Comparison of ENCODE assay signal across 22 cellular contexts in genomic region chr19:30070198-30070969, GRCh38.
DNase-seq lines count a peak whose midpoint lies in the region; ATAC-seq and TF ChIP-seq lines count a peak whose summit lies in the region.
"Had no signal": no experiment of that assay in that cellular context is flagged by ENCODE, and none has a peak within 500 bp of the region (broad histone marks: within the 10 kb centered on the region; RNA-seq: fewer than 3 reads in every experiment).

No MANE protein-coding gene starts in this region.

- H3K27ac Mint-ChIP-seq in activated naive CD4-positive, alpha-beta T cell treated with anti-CD3 and anti-CD28 coated beads for 36 hours = no peak overlapping the region
- H3K27ac Mint-ChIP-seq: dendritic cell treated with granulocyte-macrophage colony-stimulating factor and Interleukin-4, amounts not matched to agents 40 ng/mL and 50 ng/mL, for 4 days had no signal

- ATAC-seq in right lobe of liver = no peak
- no peak for ATAC-seq in GM21737 (IDR thresholded peaks at IDR 0.05; ENCODE audit: unreplicated experiment)
- ATAC-seq: HCT116 had no signal

- H3K27ac ChIP-seq in VCaP (peak overlapping the region; percentile 96), right lobe of liver (no peak overlapping the region), sigmoid colon (peak overlapping the region in 2 of 4 donors; percentile 8 to 21)
- H3K27ac ChIP-seq: adrenal gland, epithelial cell of prostate, parathyroid adenoma, tibial artery had no signal

- CTCF ChIA-PET in activated naive CD4-positive, alpha-beta T cell treated with anti-CD3 and anti-CD28 coated beads for 36 hours (lab: Charles Lee) = no interaction called here

- no peaks in the 10 kb centered on the region for H3K9me3 Mint-ChIP-seq in activated naive CD4-positive, alpha-beta T cell treated with anti-CD3 and anti-CD28 coated beads for 36 hours

- TF ChIP-seq POLR2A in right lobe of liver (IDR thresholded peaks at IDR 0.05) = no peak
- no peak for TF ChIP-seq POLR2A in sigmoid colon (IDR thresholded peaks at IDR 0.05)

- 53% methylated on average over 13 of the region's 29 CpGs for WGBS in right lobe of liver (ENCODE audit: insufficient coverage, low coverage, low lambda C conversion rate, missing lambda C conversion rate)
- 59 to 60% methylated on average over 29 of the region's 29 CpGs for WGBS in sigmoid colon, 2 donors

- H3K27me3 ChIP-seq in H7 (ENCODE audit: control insufficient read depth, insufficient read depth, low read length) (no peaks in the 10 kb centered on the region), right lobe of liver (no peaks in the 10 kb centered on the region), sigmoid colon (no peaks in the 10 kb centered on the region)
- H3K27me3 ChIP-seq: adrenal gland had no signal

- no peak overlapping the region for H3K4me3 Mint-ChIP-seq in activated naive CD4-positive, alpha-beta T cell treated with anti-CD3 and anti-CD28 coated beads for 36 hours
- H3K4me3 Mint-ChIP-seq: dendritic cell treated with granulocyte-macrophage colony-stimulating factor and Interleukin-4, amounts not matched to agents 40 ng/mL and 50 ng/mL, for 4 days had no signal

- TF ChIP-seq CTCF in VCaP (conservative IDR thresholded peaks at IDR 0.05) = no peak
- TF ChIP-seq CTCF in right lobe of liver (IDR thresholded peaks at IDR 0.05) = no peak
- TF ChIP-seq CTCF in sigmoid colon (IDR thresholded peaks at IDR 0.05) = no peak

- H3K4me1 ChIP-seq in right lobe of liver (peaks cover 0 to 2% (median 0%) of the 10 kb centered on the region in 4 donors), sigmoid colon (peaks cover 0 to 22% (median 10%) of the 10 kb centered on the region in 4 donors)
- H3K4me1 ChIP-seq: adrenal gland, parathyroid adenoma, tibial artery had no signal

- H3K4me3 ChIP-seq in H7 (ENCODE audit: insufficient read depth, low read depth, low read length) (no peak overlapping the region), right lobe of liver (no peak overlapping the region), sigmoid colon (no peak overlapping the region)
- H3K4me3 ChIP-seq: adrenal gland, lung, tibial artery had no signal

- no peaks in the 10 kb centered on the region for H3K27me3 Mint-ChIP-seq in activated naive CD4-positive, alpha-beta T cell treated with anti-CD3 and anti-CD28 coated beads for 36 hours (ENCODE audit: low read depth)

- intact Hi-C loops in right lobe of liver (cut with DNase I) (no loop called here), sigmoid colon (cut with DNase I) (no loop called here)
- intact Hi-C loops in activated naive CD4-positive, alpha-beta T cell treated with anti-CD3 and anti-CD28 coated beads for 36 hours (cut with micrococcal nuclease) = no loop called here

- no peaks in the 10 kb centered on the region for H3K36me3 Mint-ChIP-seq in activated naive CD4-positive, alpha-beta T cell treated with anti-CD3 and anti-CD28 coated beads for 36 hours (ENCODE audit: low read depth)

- TF ChIP-seq EP300 in sigmoid colon (IDR thresholded peaks at IDR 0.05) = no peak

- DNase-seq in H7 = peak; percentile 66
- DNase-seq in right lobe of liver = peak in 2 of 3 donors; percentile 28 to 42
- DNase-seq in sigmoid colon = peak; percentile 52
- DNase-seq in dermis blood vessel endothelial cell = no peak
- no peak for DNase-seq in NCI-H1436 (lab: John Stamatoyannopoulos, UW)
- no peak for DNase-seq in activated naive CD4-positive, alpha-beta T cell treated with anti-CD3 and anti-CD28 coated beads for 36 hours
- DNase-seq: activated CD4-positive, alpha-beta T cell treated with anti-CD3 and anti-CD28 coated beads for 48 hours; activated gamma-delta T cell; adrenal gland; DND-41; hippocampal formation; NCI-H2107; stimulated activated CD4-positive, alpha-beta T cell treated with anti-CD3 and anti-CD28 coated beads, Interleukin-1b, Interleukin-23, amount 100 ng/mL, for 48 hours; stimulated activated naive CD4-positive, alpha-beta T cell treated with Interleukin-2 at 50 U/mL for 16 hours had no signal

- no peaks in the 10 kb centered on the region for H3K4me1 Mint-ChIP-seq in activated naive CD4-positive, alpha-beta T cell treated with anti-CD3 and anti-CD28 coated beads for 36 hours (ENCODE audit: low read depth)

- no peaks in the 10 kb centered on the region for H3K9me3 ChIP-seq in right lobe of liver
- no peaks in the 10 kb centered on the region for H3K9me3 ChIP-seq in sigmoid colon
- H3K9me3 ChIP-seq: adrenal gland, tibial artery had no signal

- H3K36me3 ChIP-seq in H7 (replicated peaks; ENCODE audit: control insufficient read depth, insufficient read depth, low read length) (no peaks in the 10 kb centered on the region), right lobe of liver (no peaks in the 10 kb centered on the region), sigmoid colon (no peaks in the 10 kb centered on the region)
- H3K36me3 ChIP-seq: adrenal gland, tibial artery had no signal

Comparison
In these comparisons a context has a peak if more than half of its experiments do, and no peak if none do; other contexts are left out.
1. DNase-seq: peak in H7 (single experiment), right lobe of liver (2 of 3) and sigmoid colon (single experiment); none in dermis blood vessel endothelial cell (single experiment), NCI-H1436 (single experiment) and activated naive CD4-positive, alpha-beta T cell treated with anti-CD3 and anti-CD28 coated beads for 36 hours (single experiment).